ENCODE assay signal across 9 cellular contexts in the genomic region with DNA sequence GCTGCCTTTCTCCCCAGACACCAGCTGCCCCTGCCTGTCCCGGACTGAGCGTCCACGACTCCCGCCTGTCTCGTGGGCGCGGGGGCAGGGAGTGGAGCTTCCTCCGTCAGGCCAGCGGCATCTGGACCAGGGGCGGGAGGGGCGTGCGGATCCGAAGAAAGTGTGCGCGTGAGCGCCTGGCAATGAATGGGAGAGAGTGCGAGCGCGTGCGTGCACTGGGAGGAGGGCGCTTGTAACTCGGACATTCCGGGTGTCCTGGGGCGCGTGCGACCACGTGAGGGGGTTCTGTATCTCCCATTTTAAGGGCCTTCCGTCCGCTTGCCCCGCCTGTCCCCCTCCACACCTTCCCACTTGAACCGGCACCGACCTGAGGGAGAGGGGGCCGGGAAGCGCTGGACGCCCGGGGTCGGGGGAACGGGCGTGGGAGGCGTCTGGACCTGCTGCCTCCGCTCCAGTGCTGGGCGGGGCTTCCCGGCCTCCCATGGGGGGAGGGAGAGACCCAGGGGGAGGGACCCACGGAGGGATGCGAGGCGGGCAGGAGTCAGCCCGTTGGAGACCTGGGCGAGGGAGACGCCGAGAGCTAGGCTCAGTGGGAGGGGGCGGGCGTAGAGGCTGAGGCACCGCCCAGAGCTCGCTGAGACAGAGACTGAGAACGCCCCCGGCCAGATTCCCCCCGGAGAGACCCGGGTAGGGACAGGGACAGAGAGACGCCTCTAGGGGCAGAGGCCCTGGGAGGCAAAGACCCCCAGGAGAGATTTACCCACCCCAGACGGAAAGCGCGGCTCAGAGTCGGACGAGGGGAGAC.
DNase-seq lines count a peak whose midpoint lies in the region; ATAC-seq and TF ChIP-seq lines count a peak whose summit lies in the region.
"Had no signal": no experiment of that assay in that cellular context is flagged by ENCODE, and none has a peak within 500 bp of the region (broad histone marks: within the 10 kb centered on the region; RNA-seq: fewer than 3 reads in every experiment).

A gene with protein sequence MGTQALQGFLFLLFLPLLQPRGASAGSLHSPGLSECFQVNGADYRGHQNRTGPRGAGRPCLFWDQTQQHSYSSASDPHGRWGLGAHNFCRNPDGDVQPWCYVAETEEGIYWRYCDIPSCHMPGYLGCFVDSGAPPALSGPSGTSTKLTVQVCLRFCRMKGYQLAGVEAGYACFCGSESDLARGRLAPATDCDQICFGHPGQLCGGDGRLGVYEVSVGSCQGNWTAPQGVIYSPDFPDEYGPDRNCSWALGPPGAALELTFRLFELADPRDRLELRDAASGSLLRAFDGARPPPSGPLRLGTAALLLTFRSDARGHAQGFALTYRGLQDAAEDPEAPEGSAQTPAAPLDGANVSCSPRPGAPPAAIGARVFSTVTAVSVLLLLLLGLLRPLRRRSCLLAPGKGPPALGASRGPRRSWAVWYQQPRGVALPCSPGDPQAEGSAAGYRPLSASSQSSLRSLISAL (plus strand): TSS at position 665 of the 805 bp plus-strand sequence. CDS start 246 bp downstream, outside the sequence.

- H3K4me1 Mint-ChIP-seq in stimulated activated naive CD8-positive, alpha-beta T cell treated with anti-CD3 and anti-CD28 coated beads, Interleukin-15, amount 100 ng/mL, for 72 hours: peaks cover 56% of the 10 kb centered on the region

- no peaks in the 10 kb centered on the region for H3K9me3 Mint-ChIP-seq in stimulated activated naive CD8-positive, alpha-beta T cell treated with anti-CD3 and anti-CD28 coated beads, Interleukin-15, amount 100 ng/mL, for 72 hours

- peaks cover 67% of the 10 kb centered on the region for H3K27me3 Mint-ChIP-seq in stimulated activated naive CD8-positive, alpha-beta T cell treated with anti-CD3 and anti-CD28 coated beads, Interleukin-15, amount 100 ng/mL, for 72 hours

- no peak within 1 kb of the TSS for H3K27ac Mint-ChIP-seq in stimulated activated naive CD8-positive, alpha-beta T cell treated with anti-CD3 and anti-CD28 coated beads, Interleukin-15, amount 100 ng/mL, for 72 hours

- DNase-seq in AG08396 (ENCODE audit: low spot score) (peak; percentile 61), NCI-H510A treated with DMSO at 0.1 percent for 48 hours (lab: John Stamatoyannopoulos, UW) (peak; percentile 35), islet precursor cell (peak; percentile 96), NK-92 (lab: John Stamatoyannopoulos, UW; ENCODE audit: unreplicated experiment) (no peak)
- DNase-seq in activated naive CD4-positive, alpha-beta T cell treated with Interleukin-2 at 50 U/mL for 16 hours: peak; percentile 55
- peak; percentile 36 to 37 for DNase-seq in stimulated activated naive CD8-positive, alpha-beta T cell treated with anti-CD3 and anti-CD28 coated beads, Interleukin-15, amount 100 ng/mL, for 72 hours
- DNase-seq: left cardiac atrium had no signal

- ATAC-seq in stimulated activated naive CD8-positive, alpha-beta T cell treated with anti-CD3 and anti-CD28 coated beads, Interleukin-15, amount 100 ng/mL, for 72 hours: peak; percentile 14
- no peak for ATAC-seq in HG02973 (IDR thresholded peaks at IDR 0.05; ENCODE audit: unreplicated experiment)

- H3K4me3 Mint-ChIP-seq in stimulated activated naive CD8-positive, alpha-beta T cell treated with anti-CD3 and anti-CD28 coated beads, Interleukin-15, amount 100 ng/mL, for 72 hours: peak within 1 kb of the TSS; percentile 88 to 91

- TF ChIP-seq CTCF in GM12874 (IDR thresholded peaks at IDR 0.05; ENCODE audit: insufficient read depth, low read depth, low read length): peak; percentile 22; the same call in 1 of the 2 replicates
